In the genomic region with DNA sequence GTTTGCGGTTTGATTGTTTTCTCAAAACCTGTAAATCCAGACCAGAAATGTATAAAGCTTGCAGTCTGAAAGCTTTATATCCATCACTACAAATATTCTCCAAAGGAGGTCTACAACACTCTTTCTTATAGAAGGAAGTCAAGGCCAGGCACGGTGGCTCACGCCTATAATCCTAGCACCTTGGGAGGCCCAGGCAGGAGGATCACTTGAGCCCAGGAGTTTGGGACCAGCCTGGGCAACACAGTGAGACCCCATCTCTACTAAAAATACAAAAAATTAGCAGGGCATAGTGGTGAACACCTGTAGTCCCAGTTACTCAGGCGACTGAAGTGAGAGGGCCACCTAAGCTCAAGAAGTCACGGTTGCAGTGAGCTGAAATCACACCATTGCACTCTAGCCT, we compare ENCODE assay signal across 2 cellular contexts. TPM values are rescaled to one million over a fixed set of nuclear protein-coding genes. Genes with fewer than 3 reads are reported as not detected.
"Had no signal": no experiment of that assay in that cellular context is flagged by ENCODE, and none has a peak within 500 bp of the region (broad histone marks: within the 10 kb centered on the region; RNA-seq: fewer than 3 reads in every experiment).

No MANE protein-coding gene starts in this region.

RNA-seq across cellular contexts. Expression of a gene that starts 8.9 kb away (rescaled TPM):
- polyA plus RNA-seq: IgD-negative memory B cell, K562 had no signal
